In the genomic region with DNA sequence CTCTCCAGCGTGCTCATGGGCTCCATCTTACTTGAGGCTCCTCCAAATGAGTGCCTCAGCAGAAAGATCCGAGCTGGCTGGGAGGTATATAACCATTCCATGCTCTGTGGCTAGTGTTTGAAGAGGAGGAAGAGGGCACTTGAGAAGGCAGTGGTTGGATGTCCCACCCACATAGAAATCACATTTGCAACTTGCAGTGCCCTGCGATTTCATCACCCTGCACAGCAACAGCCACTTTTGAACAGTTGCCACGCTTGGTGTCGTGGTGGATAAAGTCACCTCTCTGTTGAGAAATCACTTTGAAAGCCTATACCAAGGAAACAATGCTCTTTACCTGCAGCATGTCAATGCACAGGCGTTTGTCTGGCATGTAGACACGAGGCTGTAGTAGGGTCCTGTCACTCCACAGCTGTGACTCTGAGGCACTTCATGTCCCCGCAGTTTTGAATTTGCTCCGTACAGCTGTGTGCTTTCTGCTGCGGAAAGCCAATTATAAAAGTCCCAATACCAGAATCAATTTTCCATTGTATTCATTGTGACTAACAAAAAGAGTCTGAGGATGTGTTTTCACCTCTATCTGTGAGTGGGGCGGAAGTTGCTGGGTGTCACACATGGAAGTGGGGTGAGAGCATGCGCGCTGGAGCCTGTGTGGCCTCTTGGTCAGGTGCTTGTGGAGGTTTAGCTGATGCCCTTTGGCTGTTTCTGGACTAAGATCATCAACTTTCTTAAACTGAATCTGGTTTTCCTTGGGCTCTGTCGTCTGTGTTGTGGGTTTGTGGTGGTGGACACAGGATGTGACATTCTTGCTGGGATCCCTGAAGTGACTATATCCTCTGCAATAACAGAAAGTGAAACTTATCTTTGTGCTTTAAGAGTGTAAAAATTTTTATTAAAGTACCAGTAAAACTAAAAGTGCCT, we compare ENCODE assay signal across 8 cellular contexts. TPM values are rescaled to one million over a fixed set of nuclear protein-coding genes. Genes with fewer than 3 reads are reported as not detected.
DNase-seq lines count a peak whose midpoint lies in the region; ATAC-seq and TF ChIP-seq lines count a peak whose summit lies in the region.

No MANE protein-coding gene starts in this region.

- H3K27ac ChIP-seq in thoracic aorta (peak overlapping the region in 1 of 2 donors; percentile 39), uterus (peak overlapping the region in 1 of 2 donors; percentile 19)

- no peak for TF ChIP-seq POLR2A in uterus (IDR thresholded peaks at IDR 0.05)

- peaks cover 13% of the 10 kb centered on the region for H4K20me1 ChIP-seq in Loucy (ENCODE audit: insufficient read depth, low read length, poor library complexity, severe bottlenecking)

- H3K36me3 ChIP-seq in Loucy (ENCODE audit: insufficient read depth, low read length), result peaks cover 24% of the 10 kb centered on the region
- peaks cover 5% of the 10 kb centered on the region for H3K36me3 ChIP-seq in thoracic aorta
- no peaks in the 10 kb centered on the region for H3K36me3 ChIP-seq in uterus

- H3K9me3 ChIP-seq in Loucy (ENCODE audit: insufficient read depth, low read depth, low read length), result no peaks in the 10 kb centered on the region
- no peaks in the 10 kb centered on the region for H3K9me3 ChIP-seq in thoracic aorta
- no peaks in the 10 kb centered on the region for H3K9me3 ChIP-seq in uterus

- peak overlapping the region; percentile 76 for H3K4me3 ChIP-seq in Loucy (ENCODE audit: low read length, poor library complexity, severe bottlenecking)
- H3K4me3 ChIP-seq in epithelial cell of esophagus (ENCODE audit: low read length), result peak overlapping the region; percentile 53
- peak overlapping the region; percentile 45 for H3K4me3 ChIP-seq in thoracic aorta
- no peak overlapping the region for H3K4me3 ChIP-seq in uterus

- peak; percentile 19 for DNase-seq in Daoy (ENCODE audit: low read depth)
- DNase-seq in activated CD4-positive, alpha-beta memory T cell treated with anti-CD3 and anti-CD28 coated beads for 36 hours, result peak; percentile 93
- peak; percentile 50 for DNase-seq in epithelial cell of esophagus (ENCODE audit: low read depth)
- DNase-seq in omental fat pad (ENCODE audit: low spot score), result peak; percentile 31
- DNase-seq in thoracic aorta (ENCODE audit: low spot score), result no peak
- no peak for DNase-seq in uterus

- CTCF ChIA-PET in activated CD4-positive, alpha-beta memory T cell treated with anti-CD3 and anti-CD28 coated beads for 36 hours (lab: Charles Lee), result interaction anchor here (0.9 to 1.9 kb wide), 6 partner anchors 14 to 346 kb away, joined by 3 to 8 read pairs (median 3); no protein-coding TSS in a partner anchor

- peaks cover 34% of the 10 kb centered on the region for H3K36me3 Mint-ChIP-seq in activated CD4-positive, alpha-beta memory T cell treated with anti-CD3 and anti-CD28 coated beads for 36 hours

- peak overlapping the region; percentile 73 for H2AFZ ChIP-seq in Loucy (ENCODE audit: low read length)

- no peaks in the 10 kb centered on the region for H3K9me3 Mint-ChIP-seq in activated CD4-positive, alpha-beta memory T cell treated with anti-CD3 and anti-CD28 coated beads for 36 hours

- no peaks in the 10 kb centered on the region for H3F3A ChIP-seq in Loucy (ENCODE audit: low read depth)

- peak overlapping the region; percentile 100 for H3K27ac Mint-ChIP-seq in activated CD4-positive, alpha-beta memory T cell treated with anti-CD3 and anti-CD28 coated beads for 36 hours

- peaks cover 46% of the 10 kb centered on the region for H3K79me2 ChIP-seq in Loucy (ENCODE audit: insufficient read depth, low read length)

- peaks cover 48% of the 10 kb centered on the region for H3K4me1 Mint-ChIP-seq in activated CD4-positive, alpha-beta memory T cell treated with anti-CD3 and anti-CD28 coated beads for 36 hours (ENCODE audit: low read depth)

- H3K27me3 ChIP-seq in Loucy (ENCODE audit: insufficient read depth, low read length, poor library complexity, severe bottlenecking) (no peaks in the 10 kb centered on the region), thoracic aorta (replicated peaks; ENCODE audit: insufficient read depth) (no peaks in the 10 kb centered on the region), uterus (no peaks in the 10 kb centered on the region)

- POLR2A ChIA-PET in activated CD4-positive, alpha-beta memory T cell treated with anti-CD3 and anti-CD28 coated beads for 36 hours (lab: Charles Lee), result interaction anchor here (0.5 to 1.6 kb wide), 4 partner anchors 97 to 712 kb away, joined by 3 to 4 read pairs (median 3); partner anchors contain the start of gene TSHZ1

- intact Hi-C loops in activated CD4-positive, alpha-beta memory T cell treated with anti-CD3 and anti-CD28 coated beads for 36 hours (cut with micrococcal nuclease), result loop anchor here (1.0 to 10.0 kb wide), 10 partner anchors 53 to 1996 kb away; partner anchors contain the start of genes PTGR3, TIMM21 and ZNF516
- intact Hi-C loops in uterus (cut with DNase I; ENCODE audit: low total_unique reads), result no loop called here

- TF ChIP-seq CTCF in Loucy (conservative IDR thresholded peaks at IDR 0.05; ENCODE audit: low read length) (no peak), epithelial cell of esophagus (IDR thresholded peaks at IDR 0.05; ENCODE audit: insufficient read depth, low read depth, low read length, missing control alignments) (no peak), omental fat pad (IDR thresholded peaks at IDR 0.05) (no peak), thoracic aorta (IDR thresholded peaks at IDR 0.05) (no peak), uterus (IDR thresholded peaks at IDR 0.05) (no peak)

- ATAC-seq in GM21717 (IDR thresholded peaks at IDR 0.05; ENCODE audit: unreplicated experiment), result peak; percentile 32
- ATAC-seq in omental fat pad (ENCODE audit: low FRiP score), result no peak
- ATAC-seq in thoracic aorta (ENCODE audit: insufficient number of reproducible peaks, low FRiP score, low read depth), result no peak

- peak overlapping the region; percentile 71 for H3K9ac ChIP-seq in Loucy (ENCODE audit: low read depth, low read length, poor library complexity, severe bottlenecking)

- H3K4me3 Mint-ChIP-seq in activated CD4-positive, alpha-beta memory T cell treated with anti-CD3 and anti-CD28 coated beads for 36 hours, result peak overlapping the region; percentile 92

- peaks cover 31% of the 10 kb centered on the region for H3K4me1 ChIP-seq in Loucy (ENCODE audit: insufficient read depth, low read length, poor library complexity, severe bottlenecking)
- peaks cover 8 to 9% of the 10 kb centered on the region in 2 donors for H3K4me1 ChIP-seq in thoracic aorta (ENCODE audit: control insufficient read depth in 1 of 2, low read depth in 2 of 2)
- H3K4me1 ChIP-seq in uterus, result no peaks in the 10 kb centered on the region

- H3K27me3 Mint-ChIP-seq in activated CD4-positive, alpha-beta memory T cell treated with anti-CD3 and anti-CD28 coated beads for 36 hours, result no peaks in the 10 kb centered on the region

- peak overlapping the region; percentile 100 for H3K4me2 ChIP-seq in Loucy (ENCODE audit: low read depth, low read length, poor library complexity, severe bottlenecking)

- H3K9me2 ChIP-seq in Loucy (replicated peaks; ENCODE audit: low read depth, low read length), result no peaks in the 10 kb centered on the region

RNA-seq across cellular contexts. Expression of gene CNDP2, which starts 2.8 kb away (rescaled TPM):
- 28.6 and 32.2 TPM in 2 replicates for total RNA-seq in Daoy (2014; rRNA removed; shearing (Covaris generic))
- 100 to 1,000 TPM; 144 to 147 TPM for total RNA-seq in activated CD4-positive, alpha-beta memory T cell treated with anti-CD3 and anti-CD28 coated beads for 36 hours
- total RNA-seq in omental fat pad (100 to 1,000 TPM in 1 of 4 donors, 10 to 100 TPM in 3; 78.8 to 132 (median 89.3) TPM), thoracic aorta (100 to 1,000 TPM in 1 of 2 donors, 10 to 100 TPM in 1; 44.3 to 106 TPM), uterus (100 to 1,000 TPM in 2 of 4 donors, 10 to 100 TPM in 2; 56.2 to 149 (median 110) TPM)

RNA-seq across cellular contexts. Expression of gene CNDP1, which starts 35.3 kb away (rescaled TPM):
- total RNA-seq in Daoy (2014; rRNA removed; shearing (Covaris generic)), result not detected in 2 replicates
- total RNA-seq in activated CD4-positive, alpha-beta memory T cell treated with anti-CD3 and anti-CD28 coated beads for 36 hours, result not detected
- total RNA-seq in omental fat pad, result not detected
- not detected for total RNA-seq in thoracic aorta
- 1 to 10 TPM in 1 of 4 donors, under 1 TPM in 2, not detected in 1; 0.24 to 1.0 (median 0.90) TPM for total RNA-seq in uterus

RNA-seq across cellular contexts. Expression of gene DIPK1C, which starts 41.9 kb away (rescaled TPM):
- not detected in 2 replicates for total RNA-seq in Daoy (2014; rRNA removed; shearing (Covaris generic))
- not detected for total RNA-seq in activated CD4-positive, alpha-beta memory T cell treated with anti-CD3 and anti-CD28 coated beads for 36 hours
- total RNA-seq in omental fat pad (under 1 TPM in 1 of 4 donors, not detected in 3; 0.28 TPM), thoracic aorta (not detected), uterus (1 to 10 TPM in 1 of 4 donors, under 1 TPM in 1, not detected in 2; 0.12 to 9.1 TPM)

Comparison
In these comparisons a context has a peak if more than half of its experiments do, and no peak if none do; other contexts are left out.
1. DNase-seq: peak in Daoy (single experiment), activated CD4-positive, alpha-beta memory T cell treated with anti-CD3 and anti-CD28 coated beads for 36 hours (single experiment), epithelial cell of esophagus (single experiment) and omental fat pad (single experiment); none in thoracic aorta (single experiment) and uterus (0 of 2).
2. H3K4me3 ChIP-seq: peak in Loucy (single experiment), epithelial cell of esophagus (single experiment) and thoracic aorta (single experiment); none in uterus (0 of 2).